Comparison of ENCODE assay signal across 12 cellular contexts in the genomic region with DNA sequence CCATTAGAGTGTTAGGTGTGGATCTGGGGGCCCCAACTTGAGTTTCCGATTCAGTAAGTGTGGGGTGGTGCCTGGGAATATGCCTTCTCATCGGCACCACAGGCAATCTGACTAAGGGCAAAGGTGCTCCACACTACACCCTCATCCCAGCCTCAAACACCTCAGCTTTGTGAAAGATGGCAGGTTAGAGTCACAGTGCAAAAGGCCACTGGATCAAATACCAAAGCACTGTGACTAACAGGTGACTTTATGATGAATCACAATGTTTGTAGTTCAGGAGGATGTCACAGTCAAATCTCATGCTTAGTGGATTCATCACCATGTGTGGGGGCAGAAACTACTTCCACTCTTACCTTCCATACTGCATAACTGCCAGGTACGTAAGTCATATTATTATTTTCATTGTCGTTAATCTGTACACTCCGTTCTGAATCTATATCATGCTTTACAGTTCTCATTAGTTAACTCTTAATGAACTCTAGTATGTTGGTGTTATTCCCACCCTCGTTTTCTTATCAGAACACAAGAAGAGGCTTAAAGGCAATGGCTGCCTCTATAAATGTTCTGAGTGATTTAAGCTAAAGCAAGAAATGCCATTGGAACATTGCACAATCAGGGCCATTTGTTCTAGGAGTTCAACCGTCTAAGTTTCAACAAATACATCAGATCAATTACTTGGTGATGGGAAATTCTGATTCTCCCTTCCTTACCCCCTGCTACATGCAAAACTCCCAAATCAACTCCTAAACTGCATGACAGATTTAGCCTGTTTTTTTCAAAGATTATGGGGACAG. TPM values are rescaled to one million over a fixed set of nuclear protein-coding genes. Genes with fewer than 3 reads are reported as not detected.
DNase-seq lines count a peak whose midpoint lies in the region; ATAC-seq and TF ChIP-seq lines count a peak whose summit lies in the region.
"Had no signal": no experiment of that assay in that cellular context is flagged by ENCODE, and none has a peak within 500 bp of the region (broad histone marks: within the 10 kb centered on the region; RNA-seq: fewer than 3 reads in every experiment).

No MANE protein-coding gene starts in this region.

- H3K36me3 ChIP-seq in ACC112 (ENCODE audit: insufficient read depth, low read length) (no peaks in the 10 kb centered on the region), RWPE2 (ENCODE audit: low read depth) (no peaks in the 10 kb centered on the region)
- H3K36me3 ChIP-seq: heart right ventricle had no signal

- no peaks in the 10 kb centered on the region for H3K79me2 ChIP-seq in ACC112 (ENCODE audit: control insufficient read depth, insufficient read depth, low read length, unreplicated experiment)

- no peak overlapping the region for H3K4me3 Mint-ChIP-seq in stimulated activated naive B cell treated with anti-CD40 and anti-IgM and Interleukin-4, amounts not matched to agents 10 μg/mL and 1 μg/mL and 100 μg/mL, for 72 hours
- H3K4me3 Mint-ChIP-seq: mesothelial cell of epicardium had no signal

- peak; percentile 72 for DNase-seq in Daoy (ENCODE audit: low read depth)
- DNase-seq in RWPE2 (ENCODE audit: low spot score) = peak; percentile 39
- DNase-seq in foreskin keratinocyte = peak; percentile 76 to 87
- DNase-seq in HuH-7.5 (ENCODE audit: low spot score) = no peak
- no peak for DNase-seq in COLO668 (lab: John Stamatoyannopoulos, UW; ENCODE audit: unreplicated experiment)
- no peak for DNase-seq in OCI-M1 (lab: John Stamatoyannopoulos, UW)
- no peak for DNase-seq in stimulated activated naive B cell treated with anti-CD40 and anti-IgM and Interleukin-4, amounts not matched to agents 10 μg/mL and 1 μg/mL and 100 μg/mL, for 72 hours
- DNase-seq: heart right ventricle, NCI-H69, right cardiac atrium had no signal

- H3K27ac ChIP-seq in ACC112 (ENCODE audit: low read depth, low read length) (peak overlapping the region; percentile 62), RWPE2 (ENCODE audit: poor library complexity, severe bottlenecking) (peak overlapping the region; percentile 61), foreskin keratinocyte (peak overlapping the region; percentile 6)
- H3K27ac ChIP-seq: heart right ventricle had no signal

- H3K9me3 ChIP-seq in RWPE2 (ENCODE audit: severe bottlenecking) = no peaks in the 10 kb centered on the region
- H3K9me3 ChIP-seq: heart right ventricle had no signal

- H3K27me3 ChIP-seq in ACC112 (ENCODE audit: insufficient read depth, low read length) = no peaks in the 10 kb centered on the region
- H3K27me3 ChIP-seq in RWPE2 (ENCODE audit: insufficient read depth, poor library complexity, severe bottlenecking) = no peaks in the 10 kb centered on the region
- H3K27me3 ChIP-seq in foreskin keratinocyte = no peaks in the 10 kb centered on the region
- H3K27me3 ChIP-seq: heart right ventricle had no signal

- H3K27ac Mint-ChIP-seq in stimulated activated naive B cell treated with anti-CD40 and anti-IgM and Interleukin-4, amounts not matched to agents 10 μg/mL and 1 μg/mL and 100 μg/mL, for 72 hours = no peak overlapping the region
- H3K27ac Mint-ChIP-seq: mesothelial cell of epicardium had no signal

- ATAC-seq in RWPE2 (ENCODE audit: low read depth) (peak; percentile 92), foreskin keratinocyte (peak; percentile 95)
- no peak for ATAC-seq in stimulated activated naive B cell treated with anti-CD40 and anti-IgM and Interleukin-4, amounts not matched to agents 10 μg/mL and 1 μg/mL and 100 μg/mL, for 72 hours (replicated peaks)
- ATAC-seq: heart right ventricle, right cardiac atrium had no signal

- H3K4me3 ChIP-seq in ACC112 (ENCODE audit: low read depth, low read length) = peak overlapping the region; percentile 49
- H3K4me3 ChIP-seq in RWPE2 (ENCODE audit: severe bottlenecking) = no peak overlapping the region
- H3K4me3 ChIP-seq: heart right ventricle had no signal

- peak overlapping the region; percentile 69 for H2AFZ ChIP-seq in ACC112 (ENCODE audit: low read length, unreplicated experiment)

- H3K4me1 ChIP-seq in ACC112 (ENCODE audit: control insufficient read depth, insufficient read depth, low read length, unreplicated experiment) (peaks cover 38% of the 10 kb centered on the region), RWPE2 (ENCODE audit: insufficient read depth, poor library complexity, severe bottlenecking) (peaks cover 34% of the 10 kb centered on the region), foreskin keratinocyte (peaks cover 14% of the 10 kb centered on the region)
- H3K4me1 ChIP-seq: heart right ventricle had no signal

- no peak for TF ChIP-seq CTCF in RWPE2 (IDR thresholded peaks at IDR 0.05; ENCODE audit: poor library complexity, severe bottlenecking)
- no peak for TF ChIP-seq CTCF in foreskin keratinocyte (conservative IDR thresholded peaks at IDR 0.05)

- H3K36me3 Mint-ChIP-seq in stimulated activated naive B cell treated with anti-CD40 and anti-IgM and Interleukin-4, amounts not matched to agents 10 μg/mL and 1 μg/mL and 100 μg/mL, for 72 hours = no peaks in the 10 kb centered on the region
- H3K36me3 Mint-ChIP-seq: mesothelial cell of epicardium had no signal

- no peaks in the 10 kb centered on the region for H3K4me1 Mint-ChIP-seq in stimulated activated naive B cell treated with anti-CD40 and anti-IgM and Interleukin-4, amounts not matched to agents 10 μg/mL and 1 μg/mL and 100 μg/mL, for 72 hours
- H3K4me1 Mint-ChIP-seq: mesothelial cell of epicardium had no signal

- no peaks in the 10 kb centered on the region for H3K27me3 Mint-ChIP-seq in stimulated activated naive B cell treated with anti-CD40 and anti-IgM and Interleukin-4, amounts not matched to agents 10 μg/mL and 1 μg/mL and 100 μg/mL, for 72 hours

- H3K9me3 Mint-ChIP-seq in stimulated activated naive B cell treated with anti-CD40 and anti-IgM and Interleukin-4, amounts not matched to agents 10 μg/mL and 1 μg/mL and 100 μg/mL, for 72 hours = no peaks in the 10 kb centered on the region
- H3K9me3 Mint-ChIP-seq: mesothelial cell of epicardium had no signal

RNA-seq across cellular contexts. Expression of a gene that starts 50.2 kb away (rescaled TPM):
- total RNA-seq in Daoy (2014; rRNA removed; shearing (Covaris generic)) = 0.33 and 0.63 TPM in 2 replicates
- total RNA-seq in foreskin keratinocyte = 0.48 and 0.63 TPM in 2 replicates
- 0.07 and 0.11 TPM in 2 replicates for polyA plus RNA-seq in foreskin keratinocyte
- polyA plus RNA-seq: heart right ventricle had no signal

Comparison
In these comparisons a context has a peak if more than half of its experiments do, and no peak if none do; other contexts are left out.
1. H3K27ac ChIP-seq: peak in every context shown above with its lines; median percentile 62 in ACC112; 61 in RWPE2; 6 in foreskin keratinocyte.
2. DNase-seq: peak in Daoy (single experiment), RWPE2 (single experiment) and foreskin keratinocyte (2 of 2); none in HuH-7.5 (single experiment), COLO668 (single experiment), OCI-M1 (single experiment) and stimulated activated naive B cell treated with anti-CD40 and anti-IgM and Interleukin-4, amounts not matched to agents 10 μg/mL and 1 μg/mL and 100 μg/mL, for 72 hours (single experiment).
3. ATAC-seq: peak in RWPE2 (single experiment) and foreskin keratinocyte (single experiment); none in stimulated activated naive B cell treated with anti-CD40 and anti-IgM and Interleukin-4, amounts not matched to agents 10 μg/mL and 1 μg/mL and 100 μg/mL, for 72 hours (0 of 2).